Comparison of ENCODE assay signal across 13 cellular contexts in the genomic region with DNA sequence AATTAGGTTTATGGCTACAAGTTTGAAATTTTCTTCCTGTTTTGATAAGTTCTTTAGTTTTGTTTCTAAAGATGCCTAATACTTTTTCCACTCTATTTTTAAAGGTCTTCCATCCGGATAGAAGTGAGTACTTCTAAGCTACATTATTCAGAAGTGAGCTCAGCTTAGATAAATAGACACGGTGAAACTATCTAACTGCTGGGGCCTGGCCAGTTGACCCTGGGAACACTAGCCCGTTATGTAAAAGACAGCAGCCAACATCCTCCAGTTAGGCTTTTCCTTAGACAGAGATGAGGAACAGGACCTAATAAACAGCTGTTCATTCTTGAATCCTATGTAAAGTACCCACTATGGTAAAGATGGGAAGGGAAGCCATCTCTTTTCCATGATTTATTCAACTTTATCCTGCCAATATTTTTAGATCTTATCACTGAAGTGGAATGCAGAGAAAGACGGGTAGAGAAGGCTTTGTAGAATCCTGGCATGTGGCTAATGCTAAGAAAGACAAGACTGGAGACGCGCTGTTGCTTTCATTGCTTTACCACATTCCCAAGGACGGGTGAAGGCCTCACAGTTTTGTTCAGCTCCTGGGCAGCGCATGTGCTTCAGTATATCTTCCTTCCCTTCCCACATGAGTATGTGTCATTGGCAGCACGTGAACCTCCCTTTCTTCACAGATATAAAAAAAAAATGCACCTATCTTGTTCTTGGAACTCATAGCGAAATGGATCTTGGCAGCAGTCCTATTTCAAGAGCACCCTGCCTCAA.
DNase-seq lines count a peak whose midpoint lies in the region; ATAC-seq, FAIRE-seq and TF ChIP-seq lines count a peak whose summit lies in the region.
"Had no signal": no experiment of that assay in that cellular context is flagged by ENCODE, and none has a peak within 500 bp of the region (broad histone marks: within the 10 kb centered on the region; RNA-seq: fewer than 3 reads in every experiment).

No MANE protein-coding gene starts in this region.

- WGBS in right lobe of liver (ENCODE audit: insufficient coverage, low coverage, low lambda C conversion rate, missing lambda C conversion rate): 56% methylated on average over 10 of the region's 10 CpGs
- 29% methylated on average over 10 of the region's 10 CpGs for WGBS in HepG2 (ENCODE audit: low lambda C conversion rate)

- TF ChIP-seq CTCF in right lobe of liver (IDR thresholded peaks at IDR 0.05): no peak
- TF ChIP-seq CTCF in HepG2 (CRISPR knock-in tag; IDR thresholded peaks at IDR 0.05): no peak
- TF ChIP-seq CTCF in foreskin fibroblast (IDR thresholded peaks at IDR 0.05; ENCODE audit: low read depth, low read length): no peak
- no peak for TF ChIP-seq CTCF in nephron (IDR thresholded peaks at IDR 0.05; ENCODE audit: unreplicated experiment in 3 of 3)
- TF ChIP-seq CTCF in GM23338 (conservative IDR thresholded peaks at IDR 0.05; ENCODE audit: low read depth in 2 of 2): no peak

- BruUV-seq in HepG2 (replicated peaks; lab: Mats Ljungman, UMichigan): no TSS peak

- FAIRE-seq in HepG2 (lab: Jason Lieb, UNC): no peak

- H2AFZ ChIP-seq in HepG2 (ENCODE audit: low read length) (no peak overlapping the region), GM23338 (no peak overlapping the region)

- in situ Hi-C loops in HepG2 (cut with HindIII; ENCODE audit: extremely low pct_ligation_motif_present, low pct_unique_long_range_greater_than_20kb): no loop called here

- H3K4me2 ChIP-seq in HepG2 (ENCODE audit: low read depth, low read length) (no peak overlapping the region), GM23338 (no peak overlapping the region)

- H3K27me3 ChIP-seq in right lobe of liver (no peaks in the 10 kb centered on the region), HepG2 (ENCODE audit: control insufficient read depth in 1 of 2, insufficient read depth in 2 of 2, low read length in 2 of 2) (no peaks in the 10 kb centered on the region), GM23338 (ENCODE audit: insufficient read depth) (no peaks in the 10 kb centered on the region)
- H3K27me3 ChIP-seq: body of pancreas had no signal

- H3K4me3 ChIP-seq in right lobe of liver (no peak overlapping the region), HepG2 (replicated peaks in 1 of 3; ENCODE audit: insufficient read depth in 1 of 3, low read depth in 2 of 3, low read length in 3 of 3) (no peak overlapping the region), foreskin fibroblast (ENCODE audit: low read depth in 1 of 2, low read length in 2 of 2) (no peak overlapping the region), GM23338 (no peak overlapping the region)
- H3K4me3 ChIP-seq: body of pancreas had no signal

- peaks cover 77% of the 10 kb centered on the region for H3K4me1 Mint-ChIP-seq in nephron
- peaks cover 21% of the 10 kb centered on the region for H3K4me1 Mint-ChIP-seq in GM23338
- H3K4me1 Mint-ChIP-seq: activated CD4-positive, alpha-beta T cell treated with anti-CD3 and anti-CD28 coated beads, Interleukin-2, amount 10 ng/mL, durations not matched to agents 24 days and 14 days; naive thymus-derived CD8-positive, alpha-beta T cell had no signal

- H3K9me3 Mint-ChIP-seq in nephron (no peaks in the 10 kb centered on the region), GM23338 (no peaks in the 10 kb centered on the region)
- H3K9me3 Mint-ChIP-seq: activated CD4-positive, alpha-beta T cell treated with anti-CD3 and anti-CD28 coated beads, Interleukin-2, amount 10 ng/mL, durations not matched to agents 24 days and 14 days; activated T-helper 1 cell treated with anti-CD3 and anti-CD28 coated beads, Interleukin-12 subunit alpha, Interleukin-12 subunit beta, Interleukin-2, Interleukin-4 antibody, amounts not matched to agents 30 ng/mL and 10 ng/mL and 1 ng/mL, durations not matched to agents 14 hours and 24 hours and 36 hours had no signal

- H3K27ac Mint-ChIP-seq in nephron: peak overlapping the region; percentile 56 to 60 (median 57)
- no peak overlapping the region for H3K27ac Mint-ChIP-seq in GM23338
- H3K27ac Mint-ChIP-seq: activated CD4-positive, alpha-beta T cell treated with anti-CD3 and anti-CD28 coated beads, Interleukin-2, amount 10 ng/mL, durations not matched to agents 24 days and 14 days; activated T-helper 1 cell treated with anti-CD3 and anti-CD28 coated beads, Interleukin-12 subunit alpha, Interleukin-12 subunit beta, Interleukin-2, Interleukin-4 antibody, amounts not matched to agents 30 ng/mL and 10 ng/mL and 1 ng/mL, durations not matched to agents 14 hours and 24 hours and 36 hours; naive thymus-derived CD8-positive, alpha-beta T cell had no signal

- H3K27me3 Mint-ChIP-seq in nephron (ENCODE audit: low read depth) (no peaks in the 10 kb centered on the region), GM23338 (ENCODE audit: insufficient read depth, low read depth, poor library complexity) (no peaks in the 10 kb centered on the region)
- H3K27me3 Mint-ChIP-seq: activated CD4-positive, alpha-beta T cell treated with anti-CD3 and anti-CD28 coated beads, Interleukin-2, amount 10 ng/mL, durations not matched to agents 24 days and 14 days had no signal

- H3K9me2 ChIP-seq in GM23338 (ENCODE audit: insufficient read depth): no peaks in the 10 kb centered on the region

- CTCF ChIA-PET in HepG2 (lab: Yijun Ruan, JAX; ENCODE audit: low intra/inter-chr PET ratio, low total read pairs): no interaction called here

- no peaks in the 10 kb centered on the region for H3F3A ChIP-seq in GM23338 (replicated peaks; ENCODE audit: low read depth)

- TF ChIP-seq EP300 in HepG2 (IDR thresholded peaks at IDR 0.05; ENCODE audit: low read depth in 2 of 2, low read length in 2 of 2) (no peak), HepG2 (CRISPR knock-in tag; IDR thresholded peaks at IDR 0.05; ENCODE audit: borderline replicate concordance) (no peak)

- TF ChIP-seq RAD21 in HepG2 (CRISPR knock-in tag; IDR thresholded peaks at IDR 0.05): no peak

- ATAC-seq in right lobe of liver: peak; percentile 59 to 100 (median 90)
- no peak for ATAC-seq in HepG2
- ATAC-seq in GM23338: no peak
- ATAC-seq: body of pancreas; naive thymus-derived CD8-positive, alpha-beta T cell had no signal

- no peak overlapping the region for H3K27ac ChIP-seq in right lobe of liver
- H3K27ac ChIP-seq in HepG2 (ENCODE audit: extremely low read length, insufficient read depth, low read length): no peak overlapping the region
- H3K27ac ChIP-seq in GM23338 (ENCODE audit: low read depth): no peak overlapping the region
- H3K27ac ChIP-seq: body of pancreas had no signal

- no peaks in the 10 kb centered on the region for H4K20me1 ChIP-seq in HepG2 (ENCODE audit: insufficient read depth, low read length)
- no peaks in the 10 kb centered on the region for H4K20me1 ChIP-seq in GM23338 (replicated peaks; ENCODE audit: insufficient read depth)

- POLR2A ChIA-PET in HepG2 (lab: Yijun Ruan, JAX): no interaction called here

- intact Hi-C loops in right lobe of liver (cut with DNase I): no loop called here
- intact Hi-C loops in HepG2 (cut with micrococcal nuclease; ENCODE audit: unreplicated experiment): no loop called here

- H3K36me3 ChIP-seq in right lobe of liver (no peaks in the 10 kb centered on the region), HepG2 (replicated peaks in 1 of 2; ENCODE audit: control insufficient read depth in 1 of 2, insufficient read depth in 2 of 2, low read length in 2 of 2) (no peaks in the 10 kb centered on the region), GM23338 (ENCODE audit: insufficient read depth) (no peaks in the 10 kb centered on the region)

- H3K4me1 ChIP-seq in right lobe of liver (peaks cover 0 to 3% (median 0%) of the 10 kb centered on the region in 4 donors), HepG2 (ENCODE audit: insufficient read depth, low read length) (no peaks in the 10 kb centered on the region), GM23338 (ENCODE audit: insufficient read depth) (0 out of 2 replicates have a peak, but pooled peaks cover 4% of the 10 kb centered on the region)
- H3K4me1 ChIP-seq: body of pancreas had no signal

- H3K9ac ChIP-seq in HepG2 (ENCODE audit: insufficient read depth, low read depth, low read length): no peak overlapping the region

- H3K79me2 ChIP-seq in HepG2 (ENCODE audit: insufficient read depth, low read length): no peaks in the 10 kb centered on the region
- H3K79me2 ChIP-seq in GM23338 (replicated peaks; ENCODE audit: insufficient read depth): no peaks in the 10 kb centered on the region

- H3K36me3 Mint-ChIP-seq in nephron (ENCODE audit: low read depth): no peaks in the 10 kb centered on the region
- H3K36me3 Mint-ChIP-seq in GM23338 (ENCODE audit: low read depth): no peaks in the 10 kb centered on the region
- H3K36me3 Mint-ChIP-seq: naive thymus-derived CD8-positive, alpha-beta T cell had no signal

- peak; percentile 41 to 54 (median 46) for DNase-seq in right lobe of liver
- DNase-seq in HepG2 (ENCODE audit: low spot score): no peak
- DNase-seq in foreskin fibroblast: peak; percentile 68 to 84
- DNase-seq in amygdala (lab: John Stamatoyannopoulos, UW): no peak
- no peak for DNase-seq in GM23338 (ENCODE audit: low spot score)
- DNase-seq in NCI-H2171 treated with DMSO at 0.1 percent for 48 hours (lab: John Stamatoyannopoulos, UW): no peak
- no peak for DNase-seq in stimulated activated CD4-positive, alpha-beta T cell treated with anti-CD3 and anti-CD28 coated beads, Interleukin-4, amount 100 ng/mL, for 24 hours
- DNase-seq: ACHN; activated CD4-positive, alpha-beta T cell treated with anti-CD3 and anti-CD28 coated beads, Interleukin-2, amount 10 ng/mL, durations not matched to agents 24 days and 14 days; body of pancreas; naive thymus-derived CD8-positive, alpha-beta T cell had no signal

- TF ChIP-seq POLR2A in right lobe of liver (IDR thresholded peaks at IDR 0.05) (no peak), HepG2 (IDR thresholded peaks at IDR 0.05; ENCODE audit: insufficient read depth in 1 of 2, low read depth in 2 of 2, low read length in 2 of 2) (no peak)

- H3K9me3 ChIP-seq in right lobe of liver (no peaks in the 10 kb centered on the region), HepG2 (ENCODE audit: low read length) (no peaks in the 10 kb centered on the region; the same call in 1 of the 2 replicates)
- H3K9me3 ChIP-seq: body of pancreas had no signal

- H3K4me3 Mint-ChIP-seq in nephron: no peak overlapping the region
- H3K4me3 Mint-ChIP-seq in GM23338: no peak overlapping the region
- H3K4me3 Mint-ChIP-seq: activated CD4-positive, alpha-beta T cell treated with anti-CD3 and anti-CD28 coated beads, Interleukin-2, amount 10 ng/mL, durations not matched to agents 24 days and 14 days; activated T-helper 1 cell treated with anti-CD3 and anti-CD28 coated beads, Interleukin-12 subunit alpha, Interleukin-12 subunit beta, Interleukin-2, Interleukin-4 antibody, amounts not matched to agents 30 ng/mL and 10 ng/mL and 1 ng/mL, durations not matched to agents 14 hours and 24 hours and 36 hours; naive thymus-derived CD8-positive, alpha-beta T cell had no signal

TF ChIP-seq in HepG2, 621 proteins besides CTCF, POLR2A, EP300 and RAD21 (continues in another document):
- TF ChIP-seq KDM1A (CRISPR knock-in tag; IDR thresholded peaks at IDR 0.05): no peak

TF ChIP-seq in GM23338, 12 proteins besides CTCF, POLR2A, EP300 and RAD21 (continues in another document):
- TF ChIP-seq EZH2 (IDR thresholded peaks at IDR 0.05; ENCODE audit: low read depth, unreplicated experiment): no peak

Comparison
In these comparisons a context has a peak if more than half of its experiments do, and no peak if none do; other contexts are left out.
1. ATAC-seq: peak in right lobe of liver (4 of 4); none in HepG2 (single experiment) and GM23338 (single experiment).
2. DNase-seq: peak in right lobe of liver (3 of 3) and foreskin fibroblast (2 of 2); none in HepG2 (single experiment), amygdala (0 of 56), GM23338 (single experiment), NCI-H2171 treated with DMSO at 0.1 percent for 48 hours (single experiment) and stimulated activated CD4-positive, alpha-beta T cell treated with anti-CD3 and anti-CD28 coated beads, Interleukin-4, amount 100 ng/mL, for 24 hours (single experiment).